14 cellular contexts compared by ENCODE assay signal in the genomic region with DNA sequence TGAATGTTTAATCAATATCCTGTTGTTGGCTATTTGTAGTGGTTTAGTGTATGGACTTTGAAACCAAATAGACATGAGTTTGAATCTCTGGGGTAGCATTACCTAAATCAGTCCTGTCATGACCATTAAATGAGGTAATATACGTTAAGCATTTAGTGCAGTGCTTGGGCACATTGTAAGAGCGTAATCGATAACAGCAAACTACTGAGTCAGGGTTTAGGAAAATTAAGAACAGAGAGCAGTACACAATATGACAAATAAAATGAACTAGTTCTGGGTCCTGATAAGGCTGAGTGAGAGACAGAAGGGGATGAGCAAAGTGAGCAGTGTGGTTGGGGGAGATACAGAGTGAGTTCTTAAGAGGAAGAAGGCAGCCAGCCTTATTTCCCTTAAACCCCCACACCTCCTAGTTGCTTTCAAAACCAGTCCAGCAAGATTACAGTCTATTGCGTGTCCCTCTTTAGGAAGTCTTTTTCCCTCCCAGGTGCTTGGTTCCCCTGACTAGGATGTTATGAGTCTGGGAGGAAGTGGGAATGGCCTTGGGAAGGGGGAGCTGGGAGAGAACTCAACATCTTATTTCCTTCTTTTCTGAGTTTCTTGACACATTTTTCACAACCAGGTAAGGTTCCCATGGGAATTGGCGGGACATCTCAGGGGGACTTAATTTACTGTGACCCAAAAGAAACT.
DNase-seq lines count a peak whose midpoint lies in the region; ATAC-seq, FAIRE-seq and TF ChIP-seq lines count a peak whose summit lies in the region.
"Had no signal": no experiment of that assay in that cellular context is flagged by ENCODE, and none has a peak within 500 bp of the region (broad histone marks: within the 10 kb centered on the region; RNA-seq: fewer than 3 reads in every experiment).

No MANE protein-coding gene starts in this region.

- H3K4me3 ChIP-seq in K562 (no peak overlapping the region), lower lobe of right lung (no peak overlapping the region), brain microvascular endothelial cell (ENCODE audit: low read depth, low read length) (no peak overlapping the region), right cardiac atrium (ENCODE audit: low read length) (no peak overlapping the region)
- H3K4me3 ChIP-seq: HAP-1 had no signal

- H3K27me3 Mint-ChIP-seq in naive thymus-derived CD8-positive, alpha-beta T cell, result no peaks in the 10 kb centered on the region
- H3K27me3 Mint-ChIP-seq: CD4-positive, alpha-beta T cell; central memory CD8-positive, alpha-beta T cell had no signal

- intact Hi-C loops in K562 (cut with micrococcal nuclease), result loop anchor here (1.0 kb wide), 1 partner anchor 15 kb away; no protein-coding TSS in a partner anchor
- intact Hi-C loops in lower lobe of right lung (cut with DNase I), result no loop called here
- intact Hi-C loops in right cardiac atrium (cut with DNase I), result no loop called here

- H3K36me3 Mint-ChIP-seq in naive thymus-derived CD8-positive, alpha-beta T cell, result peaks cover 0 to 4% (median 0%) of the 10 kb centered on the region in 3 donors

- CTCF ChIA-PET in K562 (lab: Yijun Ruan, JAX; ENCODE audit: low intra/inter-chr PET ratio), result no interaction called here

- no peaks in the 10 kb centered on the region for H3K9me3 Mint-ChIP-seq in naive thymus-derived CD8-positive, alpha-beta T cell
- H3K9me3 Mint-ChIP-seq: CD4-positive, alpha-beta T cell; central memory CD8-positive, alpha-beta T cell had no signal

- no peak for TF ChIP-seq CTCF in K562 (IDR thresholded peaks at IDR 0.05 in 2 of 3, conservative IDR thresholded peaks at IDR 0.05 in 1 of 3; ENCODE audit: insufficient read depth in 2 of 3, low read depth in 1 of 3, low read length in 3 of 3)
- no peak for TF ChIP-seq CTCF in lower lobe of right lung (IDR thresholded peaks at IDR 0.05)
- TF ChIP-seq CTCF in brain microvascular endothelial cell (IDR thresholded peaks at IDR 0.05; ENCODE audit: low read depth, low read length, missing control alignments), result no peak

- H2AFZ ChIP-seq in K562 (ENCODE audit: low read depth, low read length), result no peak overlapping the region

- peak; percentile 82 for FAIRE-seq in K562 (lab: Jason Lieb, UNC)

- in situ Hi-C loops in K562 (cut with MboI) (loop anchor here (10.0 kb wide), 1 partner anchor 1702 kb away; no protein-coding TSS in a partner anchor), brain microvascular endothelial cell (cut with HindIII; ENCODE audit: low pct_ligation_motif_present, low sequenced_read_pairs) (no loop called here)

- TF ChIP-seq RAD21 in Ishikawa (IDR thresholded peaks at IDR 0.05; ENCODE audit: low read depth), result no peak
- TF ChIP-seq RAD21 in K562 (CRISPR knock-in tag; conservative IDR thresholded peaks at IDR 0.05 in 1 of 2, IDR thresholded peaks at IDR 0.05 in 1 of 2), result peak in 1 of 2 experiments; percentile 33; a peak in 2 of 4 replicates

- DNase-seq in ELF-1 (ENCODE audit: low read depth, low spot score) (peak; percentile 75), K562 (ENCODE audit: extremely low read depth in 1 of 4, low spot score in 3 of 4) (peak; percentile 48 to 84 (median 71)), lower lobe of right lung (no peak), NCI-H2196 treated with DMSO at 0.1 percent for 48 hours (lab: John Stamatoyannopoulos, UW; ENCODE audit: unreplicated experiment) (no peak), brain microvascular endothelial cell (no peak), right cardiac atrium (no peak)
- no peak for DNase-seq in naive thymus-derived CD8-positive, alpha-beta T cell
- DNase-seq: CD4-positive, alpha-beta T cell; kidney glomerular epithelial cell; stimulated activated naive CD8-positive, alpha-beta T cell treated with anti-CD3 and anti-CD28 coated beads, Interleukin-15, Interleukin-2, amounts not matched to agents 100 U/mL and 50 U/mL, for 24 hours; SW 1271 had no signal

- peak; percentile 95 for ATAC-seq in K562
- ATAC-seq in lower lobe of right lung, result peak; percentile 69 to 87
- ATAC-seq in naive thymus-derived CD8-positive, alpha-beta T cell, result no peak
- no peak for ATAC-seq in right cardiac atrium
- ATAC-seq: stimulated activated naive CD8-positive, alpha-beta T cell treated with anti-CD3 and anti-CD28 coated beads, Interleukin-15, Interleukin-2, amounts not matched to agents 100 U/mL and 50 U/mL, for 24 hours had no signal

- H3K27me3 ChIP-seq in K562 (ENCODE audit: control insufficient read depth in 2 of 2, insufficient read depth in 2 of 2, low read length in 2 of 2) (no peaks in the 10 kb centered on the region), lower lobe of right lung (ENCODE audit: low read depth) (no peaks in the 10 kb centered on the region), brain microvascular endothelial cell (replicated peaks) (no peaks in the 10 kb centered on the region), right cardiac atrium (ENCODE audit: control insufficient read depth, insufficient read depth) (no peaks in the 10 kb centered on the region)

- H3K4me1 Mint-ChIP-seq in naive thymus-derived CD8-positive, alpha-beta T cell, result peaks cover 19 to 45% (median 32%) of the 10 kb centered on the region in 4 donors

- H3K27ac ChIP-seq in K562 (ENCODE audit: extremely low read depth, low read depth, low read length), result peak overlapping the region; percentile 52
- no peak overlapping the region for H3K27ac ChIP-seq in lower lobe of right lung
- no peak overlapping the region for H3K27ac ChIP-seq in brain microvascular endothelial cell
- no peak overlapping the region for H3K27ac ChIP-seq in right cardiac atrium (ENCODE audit: low read length)

- H3K9me3 ChIP-seq in K562 (replicated peaks; ENCODE audit: control insufficient read depth, insufficient read depth, low read depth, low read length), result no peaks in the 10 kb centered on the region
- H3K9me3 ChIP-seq in lower lobe of right lung, result no peaks in the 10 kb centered on the region
- no peaks in the 10 kb centered on the region for H3K9me3 ChIP-seq in right cardiac atrium (ENCODE audit: control insufficient read depth, low read length)
- H3K9me3 ChIP-seq: HAP-1 had no signal

- no peaks in the 10 kb centered on the region for H3K9me1 ChIP-seq in K562 (ENCODE audit: control insufficient read depth, insufficient read depth, low read length)

- WGBS in K562 (ENCODE audit: insufficient coverage, low coverage, missing lambda C conversion rate), result 24% methylated on average over 5 of the region's 5 CpGs
- WGBS in right cardiac atrium, result 85% methylated on average over 5 of the region's 5 CpGs

- TF ChIP-seq EP300 in Ishikawa (IDR thresholded peaks at IDR 0.05; ENCODE audit: borderline replicate concordance) (no peak), K562 (IDR thresholded peaks at IDR 0.05; ENCODE audit: low read length) (peak; percentile 88)

- BruUV-seq in K562 (replicated peaks; lab: Mats Ljungman, UMichigan), result no TSS peak

- H3K4me1 ChIP-seq in K562 (replicated peaks in 1 of 2; ENCODE audit: control insufficient read depth in 2 of 2, insufficient read depth in 2 of 2, low read length in 2 of 2) (peaks cover 0 to 46% of the 10 kb centered on the region in 2 experiments), lower lobe of right lung (peaks cover 13% of the 10 kb centered on the region), right cardiac atrium (ENCODE audit: control insufficient read depth, insufficient read depth, low read length) (peaks cover 3% of the 10 kb centered on the region)

- POLR2A ChIA-PET in K562 (lab: Yijun Ruan, JAX), result interaction anchor here (0.6 to 1.1 kb wide), 6 partner anchors 10 to 83 kb away, joined by 3 to 8 read pairs (median 4); no protein-coding TSS in a partner anchor
- POLR2A ChIA-PET in naive thymus-derived CD8-positive, alpha-beta T cell (lab: Charles Lee), result no interaction called here

- peaks cover 67% of the 10 kb centered on the region for H3K79me2 ChIP-seq in K562 (ENCODE audit: control insufficient read depth, insufficient read depth, low read length)

- H3K36me3 ChIP-seq in K562 (ENCODE audit: control insufficient read depth, insufficient read depth, low read length), result peaks cover 16% of the 10 kb centered on the region; the same call in 2 of the 3 replicates
- no peaks in the 10 kb centered on the region for H3K36me3 ChIP-seq in lower lobe of right lung
- H3K36me3 ChIP-seq in brain microvascular endothelial cell (replicated peaks), result no peaks in the 10 kb centered on the region
- H3K36me3 ChIP-seq: HAP-1 had no signal

- H3K4me3 Mint-ChIP-seq in naive thymus-derived CD8-positive, alpha-beta T cell, result no peak overlapping the region
- H3K4me3 Mint-ChIP-seq: CD4-positive, alpha-beta T cell; central memory CD8-positive, alpha-beta T cell had no signal

- H3K27ac Mint-ChIP-seq in naive thymus-derived CD8-positive, alpha-beta T cell, result peak overlapping the region in 1 of 10 donors; percentile 9
- H3K27ac Mint-ChIP-seq: CD4-positive, alpha-beta T cell had no signal

- peak overlapping the region; percentile 38; the same call in 1 of the 2 replicates for H3K4me2 ChIP-seq in K562 (ENCODE audit: insufficient read depth, low read length)

- H3K9ac ChIP-seq in K562 (ENCODE audit: insufficient read depth in 1 of 2, low read depth in 2 of 2, low read length in 2 of 2), result peak overlapping the region in 1 of 2 experiments; percentile 45; a peak in 2 of 4 replicates

- TF ChIP-seq POLR2A in K562 (conservative IDR thresholded peaks at IDR 0.05), result no peak

- peaks cover 12% of the 10 kb centered on the region; the same call in 1 of the 2 replicates for H4K20me1 ChIP-seq in K562 (replicated peaks; ENCODE audit: control insufficient read depth, insufficient read depth, low read length)

TF ChIP-seq in Ishikawa, 13 proteins besides CTCF, POLR2A, EP300 and RAD21:
- TF ChIP-seq TCF12 (IDR thresholded peaks at IDR 0.05; ENCODE audit: low read depth) (peak; percentile 26; the same call in 1 of the 2 replicates), CEBPB (IDR thresholded peaks at IDR 0.05) (peak; percentile 35; the same call in 1 of the 2 replicates)
- TF ChIP-seq, protein P1, sequence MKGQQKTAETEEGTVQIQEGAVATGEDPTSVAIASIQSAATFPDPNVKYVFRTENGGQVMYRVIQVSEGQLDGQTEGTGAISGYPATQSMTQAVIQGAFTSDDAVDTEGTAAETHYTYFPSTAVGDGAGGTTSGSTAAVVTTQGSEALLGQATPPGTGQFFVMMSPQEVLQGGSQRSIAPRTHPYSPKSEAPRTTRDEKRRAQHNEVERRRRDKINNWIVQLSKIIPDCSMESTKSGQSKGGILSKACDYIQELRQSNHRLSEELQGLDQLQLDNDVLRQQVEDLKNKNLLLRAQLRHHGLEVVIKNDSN (IDR thresholded peaks at IDR 0.05), result no peak

TF ChIP-seq in K562, 482 proteins besides CTCF, POLR2A, EP300 and RAD21 (continues in another document):
- peak; percentile 81; the same call in 1 of the 2 replicates for TF ChIP-seq LEF1 (IDR thresholded peaks at IDR 0.05)
- TF ChIP-seq POU5F1 (IDR thresholded peaks at IDR 0.05; ENCODE audit: borderline replicate concordance, low read depth, low read length, partially characterized antibody), result no peak
- no peak for TF ChIP-seq RBM39 (optimal IDR thresholded peaks at IDR 0.05; ENCODE audit: low read depth, low read length)
- peak; percentile 78 for TF ChIP-seq EP400 (IDR thresholded peaks at IDR 0.05)

Comparison
In these comparisons a context has a peak if more than half of its experiments do, and no peak if none do; other contexts are left out.
1. DNase-seq: peak in ELF-1 (single experiment) and K562 (4 of 4); none in lower lobe of right lung (single experiment), naive thymus-derived CD8-positive, alpha-beta T cell (0 of 10), NCI-H2196 treated with DMSO at 0.1 percent for 48 hours (single experiment), brain microvascular endothelial cell (single experiment) and right cardiac atrium (0 of 3).
2. ATAC-seq: peak in K562 (single experiment) and lower lobe of right lung (2 of 2); none in naive thymus-derived CD8-positive, alpha-beta T cell (0 of 2) and right cardiac atrium (0 of 2).